14 cellular contexts compared by ENCODE assay signal in genomic region chr15:93152264-93152884, GRCh38.
A peak's percentile ranks its signal among the peaks of the same experiment; 100 is the strongest.
DNase-seq lines count a peak whose midpoint lies in the region; ATAC-seq and TF ChIP-seq lines count a peak whose summit lies in the region.
"Had no signal": no experiment of that assay in that cellular context is flagged by ENCODE, and none has a peak within 500 bp of the region (broad histone marks: within the 10 kb centered on the region; RNA-seq: fewer than 3 reads in every experiment).

No MANE protein-coding gene starts in this region.

- ATAC-seq in activated CD4-positive, alpha-beta T cell treated with anti-CD3 and anti-CD28 coated beads for 36 hours, result no peak
- ATAC-seq in HG02938 (IDR thresholded peaks at IDR 0.05; ENCODE audit: unreplicated experiment), result no peak

- CTCF ChIA-PET in activated CD4-positive, alpha-beta T cell treated with anti-CD3 and anti-CD28 coated beads for 36 hours (lab: Charles Lee), result interaction anchor here (0.5 to 1.8 kb wide), 3 partner anchors 64 to 878 kb away, joined by 3 to 4 read pairs (median 3); partner anchors contain the start of gene RGMA

- H4K5ac ChIP-seq in mesendoderm (ENCODE audit: low read length), result no peak overlapping the region

- H3K27me3 ChIP-seq in spleen (replicated peaks in 1 of 7) (peaks cover 0 to 33% (median 0%) of the 10 kb centered on the region in 7 donors), dorsolateral prefrontal cortex (peaks cover 0 to 9% (median 0%) of the 10 kb centered on the region in 45 donors), mesendoderm (ENCODE audit: insufficient read depth, low read length, poor library complexity) (no peaks in the 10 kb centered on the region)

- intact Hi-C loops in activated CD4-positive, alpha-beta T cell treated with anti-CD3 and anti-CD28 coated beads for 36 hours (cut with DNase I, micrococcal nuclease), result no loop called here
- intact Hi-C loops in spleen (cut with DNase I; ENCODE audit: low total_unique reads), result no loop called here
- intact Hi-C loops in dorsolateral prefrontal cortex (cut with DNase I), result no loop called here

- 21 to 33% (median 27%) methylated on average over 7 of the region's 7 CpGs for WGBS in spleen, 5 donors
- WGBS in mesendoderm (ENCODE audit: extremely low coverage, insufficient coverage, low lambda C conversion rate), result no CpG with 5 or more reads among the region's 7 CpGs

- no peak overlapping the region for H3K18ac ChIP-seq in mesendoderm (ENCODE audit: low read length)

- DNase-seq in activated CD4-positive, alpha-beta T cell treated with anti-CD3 and anti-CD28 coated beads for 36 hours, result peak; percentile 10
- DNase-seq in activated CD4-positive, alpha-beta T cell treated with anti-CD3 and anti-CD28 coated beads for 48 hours, result no peak
- DNase-seq in central memory CD4-positive, alpha-beta T cell, result peak; percentile 45
- DNase-seq in spleen (peak; percentile 81), dorsolateral prefrontal cortex (no peak), mesendoderm (no peak)
- DNase-seq: 8988T, Calu3, foreskin melanocyte, NCI-H2081 had no signal

- no peaks in the 10 kb centered on the region for H3K79me1 ChIP-seq in mesendoderm (ENCODE audit: low read length)

- H2BK5ac ChIP-seq in mesendoderm (ENCODE audit: low read length), result no peak overlapping the region

- no peak overlapping the region for H3K4ac ChIP-seq in mesendoderm (ENCODE audit: low read depth, low read length)

- H2BK120ac ChIP-seq in mesendoderm (ENCODE audit: low read depth, low read length), result no peak overlapping the region

- H3K36me3 Mint-ChIP-seq in activated CD4-positive, alpha-beta T cell treated with anti-CD3 and anti-CD28 coated beads for 36 hours (ENCODE audit: low read depth), result no peaks in the 10 kb centered on the region
- no peaks in the 10 kb centered on the region for H3K36me3 Mint-ChIP-seq in T-helper 1 cell treated with Interleukin-12 subunit alpha and Interleukin-12 subunit beta and Interleukin-4 antibody, amounts not matched to agents 30 μg/mL and 1 μg/mL, for 36 hours (ENCODE audit: low read depth)
- H3K36me3 Mint-ChIP-seq: type B pancreatic cell had no signal

- H3K79me2 ChIP-seq in mesendoderm (ENCODE audit: control insufficient read depth, insufficient read depth, low read length), result no peaks in the 10 kb centered on the region

- H3K4me1 Mint-ChIP-seq in activated CD4-positive, alpha-beta T cell treated with anti-CD3 and anti-CD28 coated beads for 36 hours, result peaks cover 13% of the 10 kb centered on the region
- peaks cover 15% of the 10 kb centered on the region for H3K4me1 Mint-ChIP-seq in T-helper 1 cell treated with Interleukin-12 subunit alpha and Interleukin-12 subunit beta and Interleukin-4 antibody, amounts not matched to agents 30 μg/mL and 1 μg/mL, for 36 hours (ENCODE audit: low read depth)

- H3K9me3 Mint-ChIP-seq in activated CD4-positive, alpha-beta T cell treated with anti-CD3 and anti-CD28 coated beads for 36 hours (ENCODE audit: low read depth), result no peaks in the 10 kb centered on the region
- no peaks in the 10 kb centered on the region for H3K9me3 Mint-ChIP-seq in T-helper 1 cell treated with Interleukin-12 subunit alpha and Interleukin-12 subunit beta and Interleukin-4 antibody, amounts not matched to agents 30 μg/mL and 1 μg/mL, for 36 hours

- TF ChIP-seq POLR2A in spleen (IDR thresholded peaks at IDR 0.05), result no peak

- peaks cover 5% of the 10 kb centered on the region for H3K27me3 Mint-ChIP-seq in activated CD4-positive, alpha-beta T cell treated with anti-CD3 and anti-CD28 coated beads for 36 hours
- H3K27me3 Mint-ChIP-seq in T-helper 1 cell treated with Interleukin-12 subunit alpha and Interleukin-12 subunit beta and Interleukin-4 antibody, amounts not matched to agents 30 μg/mL and 1 μg/mL, for 36 hours (ENCODE audit: low read depth), result peaks cover 39% of the 10 kb centered on the region
- H3K27me3 Mint-ChIP-seq: type B pancreatic cell had no signal

- no peak overlapping the region for H3K4me3 ChIP-seq in spleen
- H3K4me3 ChIP-seq in dorsolateral prefrontal cortex, result no peak overlapping the region
- H3K4me3 ChIP-seq in mesendoderm (ENCODE audit: low read length), result no peak overlapping the region
- H3K4me3 ChIP-seq: SK-N-MC had no signal

- no peak overlapping the region for H3K27ac Mint-ChIP-seq in activated CD4-positive, alpha-beta T cell treated with anti-CD3 and anti-CD28 coated beads for 36 hours
- peak overlapping the region; percentile 2 for H3K27ac Mint-ChIP-seq in T-helper 1 cell treated with Interleukin-12 subunit alpha and Interleukin-12 subunit beta and Interleukin-4 antibody, amounts not matched to agents 30 μg/mL and 1 μg/mL, for 36 hours
- H3K27ac Mint-ChIP-seq: type B pancreatic cell had no signal

- H3K23ac ChIP-seq in mesendoderm (ENCODE audit: low read length), result no peak overlapping the region

- no peak overlapping the region for H2BK15ac ChIP-seq in mesendoderm (replicated peaks; ENCODE audit: low read depth)

- no peak overlapping the region for H3K4me3 Mint-ChIP-seq in activated CD4-positive, alpha-beta T cell treated with anti-CD3 and anti-CD28 coated beads for 36 hours
- no peak overlapping the region for H3K4me3 Mint-ChIP-seq in T-helper 1 cell treated with Interleukin-12 subunit alpha and Interleukin-12 subunit beta and Interleukin-4 antibody, amounts not matched to agents 30 μg/mL and 1 μg/mL, for 36 hours
- H3K4me3 Mint-ChIP-seq: type B pancreatic cell had no signal

- H3K4me1 ChIP-seq in spleen, result peaks cover 0 to 28% (median 7%) of the 10 kb centered on the region in 6 donors
- H3K4me1 ChIP-seq in mesendoderm (ENCODE audit: control insufficient read depth, low read depth, low read length), result no peaks in the 10 kb centered on the region

- no peak overlapping the region for H4K8ac ChIP-seq in mesendoderm (ENCODE audit: low read depth, low read length)

- TF ChIP-seq CTCF in spleen (IDR thresholded peaks at IDR 0.05 in 8 of 11, conservative IDR thresholded peaks at IDR 0.05 in 3 of 11) (no peak), dorsolateral prefrontal cortex (IDR thresholded peaks at IDR 0.05 in 54 of 56, conservative IDR thresholded peaks at IDR 0.05 in 2 of 56; ENCODE audit: low read depth in 1 of 56, partially characterized antibody in 56 of 56) (no peak)

- no peak overlapping the region for H3K27ac ChIP-seq in spleen
- H3K27ac ChIP-seq in dorsolateral prefrontal cortex, result peak overlapping the region in 1 of 59 donors; percentile 4
- no peak overlapping the region for H3K27ac ChIP-seq in mesendoderm (ENCODE audit: low read depth, low read length)
- H3K27ac ChIP-seq: SK-N-MC had no signal

- H2AK5ac ChIP-seq in mesendoderm (ENCODE audit: low read length), result no peak overlapping the region

- H3K4me2 ChIP-seq in mesendoderm (ENCODE audit: low read length), result no peak overlapping the region

- no peak overlapping the region for H3K9ac ChIP-seq in mesendoderm (ENCODE audit: low read length)

- POLR2A ChIA-PET in activated CD4-positive, alpha-beta T cell treated with anti-CD3 and anti-CD28 coated beads for 36 hours (lab: Charles Lee), result no interaction called here

- no peak overlapping the region for H3K56ac ChIP-seq in mesendoderm (ENCODE audit: low read length)

- no peaks in the 10 kb centered on the region for H3K36me3 ChIP-seq in spleen
- no peaks in the 10 kb centered on the region for H3K36me3 ChIP-seq in mesendoderm (ENCODE audit: control insufficient read depth, insufficient read depth, low read length)

- H3K9me3 ChIP-seq in spleen, result peaks cover 0 to 22% (median 6%) of the 10 kb centered on the region in 8 donors

Comparison
In these comparisons a context has a peak if more than half of its experiments do, and no peak if none do; other contexts are left out.
1. DNase-seq: peak in activated CD4-positive, alpha-beta T cell treated with anti-CD3 and anti-CD28 coated beads for 36 hours (single experiment), central memory CD4-positive, alpha-beta T cell (single experiment) and spleen (single experiment); none in activated CD4-positive, alpha-beta T cell treated with anti-CD3 and anti-CD28 coated beads for 48 hours (single experiment), dorsolateral prefrontal cortex (0 of 10) and mesendoderm (single experiment).